8 cellular contexts compared by ENCODE assay signal in the genomic region with DNA sequence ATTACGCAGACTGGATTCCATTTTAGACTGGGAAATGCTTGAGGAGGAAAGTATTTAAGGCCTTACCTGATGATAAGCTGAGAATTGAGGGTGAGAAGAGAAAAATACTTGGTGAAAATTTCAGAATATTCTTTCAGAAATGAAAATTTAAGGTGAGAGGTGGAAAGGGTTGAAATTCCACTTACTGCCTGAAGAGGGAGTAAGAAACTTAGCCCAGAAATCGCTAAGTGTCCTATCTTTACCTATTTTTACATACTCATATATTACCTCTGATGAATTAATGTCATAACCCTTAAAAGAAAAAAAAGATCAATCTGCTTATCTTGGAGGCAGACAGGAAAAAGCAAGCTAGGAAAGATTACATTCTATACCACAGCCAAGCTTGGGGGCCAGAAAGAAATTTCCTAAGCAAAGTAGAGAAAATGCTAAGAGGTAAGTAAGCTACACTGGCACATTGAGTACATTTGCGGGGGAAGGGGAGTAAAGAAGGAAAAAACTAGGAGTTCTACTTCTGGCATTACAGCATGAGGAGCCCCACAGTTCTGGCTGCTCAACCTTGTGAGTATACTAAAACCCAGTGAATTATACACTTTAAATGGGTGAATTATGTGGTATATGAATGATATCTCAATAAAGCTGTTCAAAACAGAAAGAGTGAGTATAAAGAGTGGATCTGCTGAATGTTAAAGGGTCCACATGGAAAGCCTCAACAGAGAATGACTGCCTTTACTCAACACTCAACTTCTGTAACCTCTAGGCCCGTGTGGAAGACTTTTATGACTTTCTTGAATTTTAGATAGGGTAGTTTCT. TPM values are rescaled to one million over a fixed set of nuclear protein-coding genes. Genes with fewer than 3 reads are reported as not detected.
DNase-seq lines count a peak whose midpoint lies in the region; ATAC-seq, FAIRE-seq and TF ChIP-seq lines count a peak whose summit lies in the region.

No MANE protein-coding gene starts in this region.

- no peak overlapping the region for H4K91ac ChIP-seq in H1 (replicated peaks; ENCODE audit: insufficient read length, low read length)

- no peaks in the 10 kb centered on the region for H4K20me1 ChIP-seq in H1 (replicated peaks in 1 of 2; ENCODE audit: control insufficient read depth in 1 of 2, insufficient read depth in 2 of 2, low read length in 2 of 2)

- no peaks in the 10 kb centered on the region; the same call in 1 of the 2 replicates for H3K23me2 ChIP-seq in H1 (ENCODE audit: low read depth, low read length)

- no peak for TF ChIP-seq EP300 in H1 (IDR thresholded peaks at IDR 0.05; ENCODE audit: borderline replicate concordance in 1 of 2, low read depth in 2 of 2, low read length in 2 of 2)

- TF ChIP-seq POLR2A in H1 (IDR thresholded peaks at IDR 0.05; ENCODE audit: control extremely low read depth in 1 of 2, low read depth in 2 of 2, low read length in 2 of 2) (no peak), prostate gland (IDR thresholded peaks at IDR 0.05) (no peak)

- H3K27me3 ChIP-seq in H1 (replicated peaks in 1 of 4; ENCODE audit: control insufficient read depth in 3 of 4, extremely low read depth in 1 of 4, insufficient read depth in 3 of 4, low read length in 3 of 4) (no peaks in the 10 kb centered on the region), prostate gland (replicated peaks; ENCODE audit: insufficient read depth) (no peaks in the 10 kb centered on the region), aorta (ENCODE audit: control insufficient read depth in 1 of 2, insufficient read depth in 2 of 2, low read length in 1 of 2) (no peaks in the 10 kb centered on the region)

- WGBS in H1 (ENCODE audit: extremely low coverage in 1 of 2, insufficient coverage in 1 of 2, insufficient read length in 1 of 2, insufficient replicate concordance in 2 of 2, low coverage in 1 of 2, low lambda C conversion rate in 2 of 2, missing lambda C conversion rate in 1 of 2), 2 experiments, result 74% methylated on average over 4 of the region's 4 CpGs; no CpG with 5 or more reads in 1 of the 2 experiments
- 71% methylated on average over 4 of the region's 4 CpGs for WGBS in prostate gland
- WGBS in aorta, 2 donors, result 60 to 66% methylated on average over 4 of the region's 4 CpGs

- no peak overlapping the region for H3K23ac ChIP-seq in H1 (ENCODE audit: insufficient read length)

- no peak overlapping the region for H3K18ac ChIP-seq in H1 (ENCODE audit: extremely low read depth, low read length)

- peak; percentile 44 to 50 for TF ChIP-seq RAD21 in H1 (IDR thresholded peaks at IDR 0.05 in 1 of 2, conservative IDR thresholded peaks at IDR 0.05 in 1 of 2; ENCODE audit: low read depth in 2 of 2, low read length in 2 of 2)

- CTCF ChIA-PET in H1 (lab: Charles Lee; ENCODE audit: partially characterized antibody), result interaction anchor here (0.6 to 3.0 kb wide), 42 partner anchors 8 to 392 kb away, joined by 3 to 25 read pairs (median 4); a partner anchor contains a TSS

- H3K79me2 ChIP-seq in H1 (ENCODE audit: control insufficient read depth in 1 of 2, insufficient read depth in 2 of 2, low read length in 2 of 2), result no peaks in the 10 kb centered on the region

- no peak overlapping the region for H4K5ac ChIP-seq in H1 (ENCODE audit: insufficient read length, low read depth, low read length)

- in situ Hi-C loops in G401 (cut with HindIII; ENCODE audit: low sequenced_read_pairs), result no loop called here

- no peaks in the 10 kb centered on the region for H3K79me1 ChIP-seq in H1 (ENCODE audit: low read depth, low read length)

- H2BK120ac ChIP-seq in H1 (replicated peaks; ENCODE audit: low read depth, low read length), result no peak overlapping the region

- H2AK5ac ChIP-seq in H1 (ENCODE audit: low read depth, low read length), result no peak overlapping the region

- no peak overlapping the region for H3K9ac ChIP-seq in H1 (replicated peaks in 1 of 4; ENCODE audit: extremely low read depth in 1 of 4, low read depth in 3 of 4, low read length in 3 of 4)

- H3K9me3 ChIP-seq in H1 (ENCODE audit: insufficient read depth in 2 of 2, low read depth in 1 of 2, low read length in 1 of 2) (no peaks in the 10 kb centered on the region), prostate gland (no peaks in the 10 kb centered on the region), aorta (ENCODE audit: control insufficient read depth, low read length) (no peaks in the 10 kb centered on the region)

- H3K36me3 ChIP-seq in H1 (ENCODE audit: control insufficient read depth in 2 of 4, insufficient read depth in 4 of 4, low read length in 3 of 4), result peaks cover 8 to 83% (median 48%) of the 10 kb centered on the region in 4 experiments
- H3K36me3 ChIP-seq in prostate gland, result no peaks in the 10 kb centered on the region
- H3K36me3 ChIP-seq in aorta (ENCODE audit: control insufficient read depth in 1 of 2, insufficient read depth in 2 of 2, low read length in 1 of 2), result peaks cover 0 to 2% of the 10 kb centered on the region in 2 donors

- no peaks in the 10 kb centered on the region for H3K4me1 ChIP-seq in H1 (replicated peaks in 1 of 4; ENCODE audit: control insufficient read depth in 3 of 4, insufficient read depth in 4 of 4, low read length in 3 of 4)
- no peaks in the 10 kb centered on the region for H3K4me1 ChIP-seq in prostate gland (replicated peaks)
- no peaks in the 10 kb centered on the region for H3K4me1 ChIP-seq in aorta (ENCODE audit: control insufficient read depth in 1 of 2, insufficient read depth in 2 of 2, low read length in 2 of 2)

- H3K4me2 ChIP-seq in H1 (ENCODE audit: insufficient read depth in 1 of 2, low read depth in 2 of 2, low read length in 2 of 2), result no peak overlapping the region

- H2BK15ac ChIP-seq in H1 (ENCODE audit: low read length), result no peak overlapping the region

- H3K56ac ChIP-seq in H1 (replicated peaks; ENCODE audit: insufficient read length, low read depth, low read length), result no peak overlapping the region

- no peak overlapping the region for H3K4me3 ChIP-seq in H1 (ENCODE audit: extremely low read depth in 1 of 4, insufficient read depth in 2 of 4, low read depth in 3 of 4, low read length in 4 of 4)
- H3K4me3 ChIP-seq in prostate gland, result no peak overlapping the region
- no peak overlapping the region for H3K4me3 ChIP-seq in aorta (ENCODE audit: low read length in 2 of 2)

- no peak overlapping the region for H3K4ac ChIP-seq in H1 (replicated peaks; ENCODE audit: insufficient read length, low read depth, low read length)

- peak; percentile 24 for DNase-seq in G401 (ENCODE audit: low spot score)
- peak; percentile 47 for DNase-seq in NCI-H1694 treated with DMSO at 0.1 percent for 48 hours (lab: John Stamatoyannopoulos, UW)
- DNase-seq in H1 (ENCODE audit: low read depth in 1 of 2, low spot score in 2 of 2), result no peak
- no peak for DNase-seq in prostate gland (ENCODE audit: low spot score)
- DNase-seq in aorta, result no peak
- DNase-seq in activated CD4-positive, alpha-beta T cell treated with anti-CD3 and anti-CD28 coated beads for 48 hours, result no peak
- no peak for DNase-seq in DMS153 treated with DMSO at 0.1 percent for 48 hours (lab: John Stamatoyannopoulos, UW; ENCODE audit: unreplicated experiment)

- H3K27ac ChIP-seq in H1 (ENCODE audit: low read depth, low read length), result no peak overlapping the region
- no peak overlapping the region for H3K27ac ChIP-seq in prostate gland
- H3K27ac ChIP-seq in aorta (ENCODE audit: low read depth in 1 of 2, low read length in 2 of 2), result no peak overlapping the region

- no peak overlapping the region for H4K8ac ChIP-seq in H1 (ENCODE audit: extremely low read depth, insufficient read depth, low read length)

- no peak overlapping the region for H2BK12ac ChIP-seq in H1 (ENCODE audit: low read depth, low read length)

- H2BK5ac ChIP-seq in H1 (ENCODE audit: low read depth, low read length), result no peak overlapping the region

- TF ChIP-seq CTCF in H1 (IDR thresholded peaks at IDR 0.05; ENCODE audit: control extremely low read depth in 1 of 3, insufficient read depth in 1 of 3, low read depth in 1 of 3, low read length in 3 of 3), result peak in 2 of 3 experiments; percentile 9 to 59; a peak in 2 of 4 replicates
- peak; percentile 48 to 84 (median 66) for TF ChIP-seq CTCF in prostate gland (IDR thresholded peaks at IDR 0.05)

- intact Hi-C loops in prostate gland (cut with DNase I) (loop anchor here (10.0 kb wide), 2 partner anchors 115 to 655 kb away; no protein-coding TSS in a partner anchor), aorta (cut with DNase I) (loop anchor here (5.0 to 10.0 kb wide), 3 partner anchors 113 to 435 kb away; no protein-coding TSS in a partner anchor)

- H2BK20ac ChIP-seq in H1 (ENCODE audit: low read length), result no peak overlapping the region

- H2AFZ ChIP-seq in H1 (ENCODE audit: low read length), result no peak overlapping the region

- ATAC-seq in GM21526 (IDR thresholded peaks at IDR 0.05; ENCODE audit: low FRiP score, unreplicated experiment) (peak; percentile 81), aorta (ENCODE audit: low FRiP score) (no peak)

- POLR2A ChIA-PET in H1 (lab: Charles Lee; ENCODE audit: partially characterized antibody), result interaction anchor here (0.7 to 1.2 kb wide), 2 partner anchors 8 to 24 kb away, joined by 3 read pairs; no protein-coding TSS in a partner anchor

- no peak overlapping the region for H3K14ac ChIP-seq in H1 (ENCODE audit: insufficient read length)

- FAIRE-seq in H1 (lab: Jason Lieb, UNC), result no peak

RNA-seq across cellular contexts. Expression of a gene that starts 33.8 kb away (rescaled TPM):
- total RNA-seq in G401 (2014; rRNA removed; shearing (Covaris generic)), result 16.1 and 32.7 TPM in 2 replicates
- total RNA-seq in H1 (2021; fragmentation: NEBNext Ultra II Directional; extraction: Animal tissue kit (Norgen Biotek cat#: 25700)), result 48.5 and 49.5 TPM in 2 replicates
- polyA plus RNA-seq in H1 (2011; rRNA removed) (6.1 and 9.7 TPM in 2 replicates), aorta (1 to 10 TPM; 5.5 to 5.7 TPM)
- polyA plus RNA-seq in H1 (2011; cell fraction: cytosol; rRNA removed), result 15.9 TPM
- polyA plus RNA-seq in H1 (2011; cell fraction: nucleus; rRNA removed), result 9.8 TPM
- polyA plus RNA-seq in H1 (2012, experiment 1 of 2), result 18.0 to 40.3 TPM (median 23.6 TPM) in 4 replicates
- 1.8 TPM for polyA plus RNA-seq in H1 (2012, experiment 2 of 2)
- polyA plus RNA-seq in H1 (2013, experiment 1 of 2), result 42.8 TPM
- polyA plus RNA-seq in H1 (2013, experiment 2 of 2), result 41.5 TPM
- 23.8 and 28.6 TPM in 2 replicates for polyA minus RNA-seq in H1 (2011; rRNA and poly(A)+ RNA removed)
- polyA minus RNA-seq in H1 (2011; cell fraction: cytosol; rRNA and poly(A)+ RNA removed), result 12.0 TPM
- 65.5 TPM for polyA minus RNA-seq in H1 (2011; cell fraction: nucleus; rRNA and poly(A)+ RNA removed)
- total RNA-seq in prostate gland (10 to 100 TPM in 1 of 2 donors, 1 to 10 TPM in 1; 8.8 to 36.1 TPM), aorta (10 to 100 TPM; 11.6 to 17.2 TPM)

RNA-seq across cellular contexts. Expression of a gene that starts 34.2 kb away (rescaled TPM):
- total RNA-seq in G401 (2014; rRNA removed; shearing (Covaris generic)), result 8.7 and 15.9 TPM in 2 replicates
- total RNA-seq in H1 (2021; fragmentation: NEBNext Ultra II Directional; extraction: Animal tissue kit (Norgen Biotek cat#: 25700)), result 19.2 and 20.5 TPM in 2 replicates
- 6.6 and 6.9 TPM in 2 replicates for polyA plus RNA-seq in H1 (2011; rRNA removed)
- polyA plus RNA-seq in H1 (2011; cell fraction: cytosol; rRNA removed), result 8.4 TPM
- 13.6 TPM for polyA plus RNA-seq in H1 (2011; cell fraction: nucleus; rRNA removed)
- polyA plus RNA-seq in H1 (2012, experiment 1 of 2), result 5.2 to 13.9 TPM (median 10.2 TPM) in 4 replicates
- 0.35 TPM for polyA plus RNA-seq in H1 (2012, experiment 2 of 2)
- 14.7 TPM for polyA plus RNA-seq in H1 (2013, experiment 1 of 2)
- 11.1 TPM for polyA plus RNA-seq in H1 (2013, experiment 2 of 2)
- polyA minus RNA-seq in H1 (2011; rRNA and poly(A)+ RNA removed), result 27.9 and 31.8 TPM in 2 replicates
- polyA minus RNA-seq in H1 (2011; cell fraction: cytosol; rRNA and poly(A)+ RNA removed), result 17.5 TPM
- polyA minus RNA-seq in H1 (2011; cell fraction: nucleus; rRNA and poly(A)+ RNA removed), result 76.8 TPM
- 10 to 100 TPM in 1 of 2 donors, 1 to 10 TPM in 1; 5.0 to 15.3 TPM for total RNA-seq in prostate gland
- total RNA-seq in aorta, result 1 to 10 TPM; 3.5 to 5.5 TPM
- 1 to 10 TPM; 1.2 to 1.5 TPM for polyA plus RNA-seq in aorta

Comparison
In these comparisons a context has a peak if more than half of its experiments do, and no peak if none do; other contexts are left out.
1. DNase-seq: peak in G401 (single experiment) and NCI-H1694 treated with DMSO at 0.1 percent for 48 hours (single experiment); none in H1 (0 of 2), prostate gland (single experiment), aorta (0 of 2), activated CD4-positive, alpha-beta T cell treated with anti-CD3 and anti-CD28 coated beads for 48 hours (single experiment) and DMS153 treated with DMSO at 0.1 percent for 48 hours (single experiment).